Comparison of ENCODE assay signal across 1 cellular context in the genomic region with DNA sequence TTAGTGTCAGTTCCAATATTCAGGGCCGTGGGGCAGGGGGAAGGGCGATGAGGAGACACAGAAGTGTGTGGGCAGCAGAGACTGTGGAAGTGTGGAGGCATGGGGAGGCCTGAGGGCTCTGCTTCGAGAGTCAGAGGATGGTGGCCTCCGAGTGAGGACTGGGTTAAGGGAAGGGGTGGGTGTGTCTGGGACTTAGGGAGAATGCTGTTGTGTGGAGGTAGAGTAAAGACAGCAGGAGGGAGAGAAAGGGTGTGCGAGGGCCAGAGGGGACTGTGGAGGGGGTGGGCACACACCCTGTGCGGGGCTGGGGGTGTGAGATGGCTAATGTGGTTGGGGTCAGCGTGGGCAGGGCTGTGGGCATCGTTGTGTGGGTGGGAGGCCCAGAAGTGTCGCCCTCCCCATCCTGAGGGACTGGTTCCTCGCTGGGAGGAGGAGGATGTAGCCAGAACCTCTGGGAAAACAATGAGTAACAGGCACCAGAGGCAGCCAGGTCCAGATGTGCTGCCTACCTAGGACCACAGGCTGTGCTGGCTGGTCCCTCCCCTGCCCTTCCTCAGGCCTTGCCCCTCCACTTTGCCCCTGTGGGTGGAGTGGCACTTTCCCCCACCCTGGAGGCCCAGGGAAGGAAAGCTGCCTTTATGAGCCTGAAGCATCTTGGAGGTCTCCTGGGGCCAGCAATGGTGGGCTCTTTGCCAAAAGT.
TF ChIP-seq lines count a peak whose summit lies in the region.

No MANE protein-coding gene starts in this region.

TF ChIP-seq in H1, 55 proteins besides CTCF, POLR2A, EP300 and RAD21:
- no peak for TF ChIP-seq YY1 (IDR thresholded peaks at IDR 0.05; ENCODE audit: low read depth, low read length)
- no peak for TF ChIP-seq SAP30 (IDR thresholded peaks at IDR 0.05; ENCODE audit: insufficient read depth, insufficient replicate concordance, low read length)
- no peak for TF ChIP-seq SUZ12 (IDR thresholded peaks at IDR 0.05; ENCODE audit: low read length)
- TF ChIP-seq CHD2 (IDR thresholded peaks at IDR 0.05; ENCODE audit: low read length), result no peak
